1 cellular context compared by ENCODE assay signal in genomic region chr3:186418601-186419238, GRCh38.
TF ChIP-seq lines count a peak whose summit lies in the region.

No MANE protein-coding gene starts in this region.

TF ChIP-seq in SK-N-SH, 30 proteins besides CTCF, POLR2A, EP300 and RAD21 (continued from another document):
- TF ChIP-seq PBX3 (IDR thresholded peaks at IDR 0.05) (no peak), POLR2AphosphoS5 (IDR thresholded peaks at IDR 0.05; ENCODE audit: low read depth, low read length) (no peak), NFIC (IDR thresholded peaks at IDR 0.05; ENCODE audit: borderline replicate concordance) (no peak), TAF1 (IDR thresholded peaks at IDR 0.05; ENCODE audit: borderline replicate concordance, low read depth, low read length) (no peak), MAX (IDR thresholded peaks at IDR 0.05; ENCODE audit: low read depth) (no peak), GABPA (IDR thresholded peaks at IDR 0.05; ENCODE audit: low read depth) (no peak)
TF ChIP-seq in SK-N-SH: peak in this region for 0.
